In genomic region chr7:1226155-1226901, GRCh38 we compare ENCODE assay signal across 2 cellular contexts.
TF ChIP-seq lines count a peak whose summit lies in the region.

No MANE protein-coding gene starts in this region.

TF ChIP-seq in HCT116, 20 proteins besides CTCF, POLR2A, EP300 and RAD21:
- TF ChIP-seq ZBTB33 (IDR thresholded peaks at IDR 0.05; ENCODE audit: extremely low read depth, insufficient replicate concordance, low read length), result no peak
- TF ChIP-seq ELF1 (IDR thresholded peaks at IDR 0.05; ENCODE audit: borderline replicate concordance, low read depth), result no peak
- no peak for TF ChIP-seq EZH2phosphoT487 (IDR thresholded peaks at IDR 0.05; ENCODE audit: borderline replicate concordance)
- no peak for TF ChIP-seq FOSL1 (IDR thresholded peaks at IDR 0.05; ENCODE audit: low read depth)
- no peak for TF ChIP-seq POLR2AphosphoS5 (IDR thresholded peaks at IDR 0.05; ENCODE audit: low read depth, low read length)
- no peak for TF ChIP-seq MAX (IDR thresholded peaks at IDR 0.05)
- no peak for TF ChIP-seq JUND (IDR thresholded peaks at IDR 0.05)
- TF ChIP-seq ZFX (IDR thresholded peaks at IDR 0.05), result no peak
- no peak for TF ChIP-seq ZNF274 (IDR thresholded peaks at IDR 0.05; ENCODE audit: low read depth, low read length)
- TF ChIP-seq TCF7L2 (IDR thresholded peaks at IDR 0.05; ENCODE audit: borderline replicate concordance, extremely low read depth, insufficient read depth, insufficient read length), result no peak

TF ChIP-seq in neural cell, 6 proteins besides CTCF, POLR2A, EP300 and RAD21:
- TF ChIP-seq REST (IDR thresholded peaks at IDR 0.05; ENCODE audit: borderline replicate concordance) (no peak), POLR2AphosphoS5 (IDR thresholded peaks at IDR 0.05) (no peak), SMC3 (conservative IDR thresholded peaks at IDR 0.05; ENCODE audit: poor library complexity) (no peak), EZH2 (IDR thresholded peaks at IDR 0.05; ENCODE audit: borderline replicate concordance, insufficient read depth, low read length, poor library complexity, severe bottlenecking) (peak; percentile 15), MXI1 (conservative IDR thresholded peaks at IDR 0.05; ENCODE audit: poor library complexity, severe bottlenecking) (no peak), TAF1 (IDR thresholded peaks at IDR 0.05; ENCODE audit: low read depth) (no peak)
